Comparison of ENCODE assay signal across 8 cellular contexts in genomic region chr12:76763746-76764675, GRCh38. TPM values are rescaled to one million over a fixed set of nuclear protein-coding genes. Genes with fewer than 3 reads are reported as not detected.
DNase-seq lines count a peak whose midpoint lies in the region; ATAC-seq and TF ChIP-seq lines count a peak whose summit lies in the region.

TSS of gene ZDHHC17 (plus strand) at chr12:76764115. CDS start at chr12:76764237, 122 bp downstream.

- no peaks in the 10 kb centered on the region for H3K27me3 Mint-ChIP-seq in CD8-positive, alpha-beta memory T cell

- H3K4me1 ChIP-seq in CD8-positive, alpha-beta memory T cell (ENCODE audit: insufficient read depth, low read length), result peaks cover 23% of the 10 kb centered on the region
- peaks cover 7 to 12% of the 10 kb centered on the region in 2 donors for H3K4me1 ChIP-seq in lung (ENCODE audit: control insufficient read depth in 2 of 2, insufficient read depth in 2 of 2, low read length in 2 of 2)

- H3K27ac Mint-ChIP-seq in CD8-positive, alpha-beta memory T cell, result peak within 1 kb of the TSS; percentile 94 to 100 (median 99)

- peak within 1 kb of the TSS; percentile 97 to 99 (median 98) for H3K4me3 Mint-ChIP-seq in CD8-positive, alpha-beta memory T cell

- H3K9me3 ChIP-seq in CD8-positive, alpha-beta memory T cell (ENCODE audit: low read length), result no peaks in the 10 kb centered on the region
- no peaks in the 10 kb centered on the region for H3K9me3 ChIP-seq in lung (ENCODE audit: control insufficient read depth in 2 of 2, insufficient read depth in 1 of 2, low read length in 1 of 2)

- H3K36me3 ChIP-seq in CD8-positive, alpha-beta memory T cell (ENCODE audit: insufficient read depth, low read length), result no peaks in the 10 kb centered on the region
- H3K36me3 ChIP-seq in lung (ENCODE audit: control insufficient read depth in 2 of 2, insufficient read depth in 2 of 2, low read length in 2 of 2), result peaks cover 0 to 1% of the 10 kb centered on the region in 2 donors

- no peaks in the 10 kb centered on the region for H3K27me3 ChIP-seq in CD8-positive, alpha-beta memory T cell (ENCODE audit: insufficient read depth, low read length, poor library complexity, severe bottlenecking)
- no peaks in the 10 kb centered on the region for H3K27me3 ChIP-seq in lung (ENCODE audit: control insufficient read depth, insufficient read depth)

- H3K27ac ChIP-seq in CD8-positive, alpha-beta memory T cell (ENCODE audit: low read depth, low read length), result peak within 1 kb of the TSS; percentile 93
- peak within 1 kb of the TSS; percentile 98 to 99 for H3K27ac ChIP-seq in lung (ENCODE audit: low read depth in 1 of 2, low read length in 1 of 2)

- ATAC-seq in GM19468 (IDR thresholded peaks at IDR 0.05; ENCODE audit: extremely low read depth, unreplicated experiment) (peak; percentile 93), lung (ENCODE audit: insufficient read depth, low FRiP score) (peak; percentile 94)

- no peaks in the 10 kb centered on the region for H3K9me3 Mint-ChIP-seq in CD8-positive, alpha-beta memory T cell

- peaks cover 37 to 55% (median 40%) of the 10 kb centered on the region in 3 donors for H3K4me1 Mint-ChIP-seq in CD8-positive, alpha-beta memory T cell

- TF ChIP-seq CTCF in lung (IDR thresholded peaks at IDR 0.05; ENCODE audit: control extremely low read depth, extremely low read depth), result no peak

- peak within 1 kb of the TSS; percentile 68 for H3K4me3 ChIP-seq in CD8-positive, alpha-beta memory T cell (ENCODE audit: low read length)
- H3K4me3 ChIP-seq in lung, result peak within 1 kb of the TSS; percentile 88

- CTCF ChIA-PET in CD8-positive, alpha-beta memory T cell (lab: Charles Lee), result interaction anchor here (0.6 to 1.8 kb wide), 4 partner anchors 9 to 308 kb away, joined by 3 to 4 read pairs (median 4); no protein-coding TSS in a partner anchor

- POLR2A ChIA-PET in CD8-positive, alpha-beta memory T cell (lab: Charles Lee), result interaction anchor here (1.1 to 1.3 kb wide), 2 partner anchors 205 to 416 kb away, joined by 5 to 8 read pairs; partner anchors contain the start of genes BBS10 and OSBPL8

- peaks cover 0 to 13% (median 0%) of the 10 kb centered on the region in 3 donors for H3K36me3 Mint-ChIP-seq in CD8-positive, alpha-beta memory T cell

- WGBS in lung, 2 donors, result 0 to 1% methylated on average over 85 to 93 of the region's 93 CpGs

- DNase-seq in CD8-positive, alpha-beta memory T cell, result peak; percentile 88 to 95 (median 93)
- DNase-seq in HS-5 (ENCODE audit: low read depth), result peak; percentile 79
- DNase-seq in NK-92 (lab: John Stamatoyannopoulos, UW; ENCODE audit: unreplicated experiment), result peak; percentile 62
- DNase-seq in activated CD8-positive, alpha-beta memory T cell treated with anti-CD3 and anti-CD28 coated beads for 1 hour (ENCODE audit: extremely low read depth in 1 of 2, low read depth in 1 of 2), result peak; percentile 69 to 89
- DNase-seq in effector CD4-positive, alpha-beta T cell, result peak; percentile 87
- peak; percentile 92 for DNase-seq in lung (ENCODE audit: low spot score)
- DNase-seq in stimulated activated CD4-positive, alpha-beta T cell treated with anti-CD3 and anti-CD28 coated beads, TNF-alpha, amount 100 ng/mL, for 24 hours (ENCODE audit: low read depth in 3 of 3), result peak; percentile 71 to 88 (median 82)

RNA-seq across cellular contexts. Expression of gene ZDHHC17, which starts in this region (rescaled TPM):
- total RNA-seq in CD8-positive, alpha-beta memory T cell, result 10 to 100 TPM; 21.4 to 21.7 TPM
- 14.7 TPM for polyA plus RNA-seq in CD8-positive, alpha-beta memory T cell
- total RNA-seq in lung, result 100 to 1,000 TPM in 1 of 2 donors, 10 to 100 TPM in 1; 31.7 to 139 TPM
- 10 to 100 TPM; 12.0 TPM for polyA plus RNA-seq in lung

Comparison
In these comparisons a context has a peak if more than half of its experiments do, and no peak if none do; other contexts are left out.
1. Peak in every context shown above with its lines: DNase-seq, ATAC-seq, H3K4me3 ChIP-seq and H3K27ac ChIP-seq.